ENCODE assay signal across 9 cellular contexts in the genomic region with DNA sequence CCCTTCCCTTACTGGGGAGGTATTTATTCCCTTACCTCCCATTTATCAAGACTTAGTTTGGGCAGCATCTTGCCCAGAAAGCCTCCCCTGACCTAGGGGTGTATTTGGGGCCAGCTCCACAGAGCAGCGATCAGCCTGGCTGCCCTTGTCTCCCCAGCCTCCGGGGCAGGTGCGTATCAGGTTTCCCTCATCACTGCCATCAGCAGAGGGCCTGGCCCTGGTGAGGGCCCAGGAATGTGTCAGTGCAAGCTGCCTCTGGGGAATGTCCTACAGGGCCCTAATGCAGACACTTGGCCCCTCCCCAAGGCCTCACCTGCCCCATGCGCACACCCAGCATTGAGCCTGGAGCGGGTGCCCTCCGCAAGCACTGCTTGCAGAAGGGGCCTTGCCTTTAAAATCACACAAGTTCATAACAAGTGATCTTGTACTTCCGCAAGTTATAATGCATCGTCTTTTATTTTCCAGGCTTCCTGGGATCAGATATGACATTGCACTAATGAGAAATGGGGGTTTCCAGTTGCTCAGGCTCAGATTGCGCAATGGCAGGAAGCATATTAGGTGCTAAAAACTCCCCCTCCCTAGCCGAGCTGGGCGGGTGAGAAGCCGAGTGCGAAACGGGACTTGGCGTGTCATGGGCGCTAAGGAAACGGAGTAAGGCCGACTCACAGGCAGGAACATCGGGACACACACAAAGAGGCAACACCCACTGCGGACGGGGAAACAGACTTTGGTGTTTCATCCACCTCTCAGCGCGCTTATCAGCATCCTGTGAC. TPM values are rescaled to one million over a fixed set of nuclear protein-coding genes. Genes with fewer than 3 reads are reported as not detected.
A peak's percentile ranks its signal among the peaks of the same experiment; 100 is the strongest.
DNase-seq lines count a peak whose midpoint lies in the region; ATAC-seq, FAIRE-seq and TF ChIP-seq lines count a peak whose summit lies in the region.
"Had no signal": no experiment of that assay in that cellular context is flagged by ENCODE, and none has a peak within 500 bp of the region (broad histone marks: within the 10 kb centered on the region; RNA-seq: fewer than 3 reads in every experiment).

No MANE protein-coding gene starts in this region.

- POLR2A ChIA-PET in Caco-2 (lab: Charles Lee) = no interaction called here

- intact Hi-C loops in thyroid gland (cut with DNase I) = no loop called here
- intact Hi-C loops in Caco-2 (cut with micrococcal nuclease; ENCODE audit: unreplicated experiment) = no loop called here

- dilution Hi-C loops in keratinocyte (cut with MboI; ENCODE audit: extremely low pct_ligation_motif_present, low sequenced_read_pairs) = no loop called here

- H3K27me3 Mint-ChIP-seq in Caco-2 (ENCODE audit: insufficient read depth, unreplicated experiment) = no peaks in the 10 kb centered on the region

- peak overlapping the region; percentile 16 for H3K4me2 ChIP-seq in keratinocyte (ENCODE audit: control insufficient read depth, extremely low read depth, insufficient read depth, low read depth, low read length)

- H3K9ac ChIP-seq in keratinocyte (ENCODE audit: control insufficient read depth, extremely low read depth, insufficient read depth, low read length) = peak overlapping the region; percentile 46

- peak; percentile 59 for DNase-seq in activated CD8-positive, alpha-beta memory T cell treated with anti-CD3 and anti-CD28 coated beads for 24 hours
- DNase-seq in activated CD8-positive, alpha-beta memory T cell treated with anti-CD3 and anti-CD28 coated beads, Interleukin-2, amount 50 U/mL, for 4 hours = no peak
- DNase-seq in activated naive CD4-positive, alpha-beta T cell treated with anti-CD3 and anti-CD28 coated beads, Interleukin-2, amount 50 U/mL, for 72 hours (ENCODE audit: low spot score in 2 of 2) = peak in 1 of 2 donors; percentile 57
- DNase-seq in keratinocyte (ENCODE audit: low read depth, low spot score) (no peak), thyroid gland (peak in 1 of 2 donors; percentile 30), T1000 (lab: John Stamatoyannopoulos, UW) (no peak), Caco-2 (no peak)
- DNase-seq: NCI-H1105 had no signal

- H4K20me1 ChIP-seq in keratinocyte (ENCODE audit: control insufficient read depth, extremely low read depth, insufficient read depth, low read length) = no peaks in the 10 kb centered on the region

- peak; percentile 61 for FAIRE-seq in keratinocyte (lab: Jason Lieb, UNC)

- 76 to 82% methylated on average over 22 to 23 of the region's 23 CpGs for WGBS in thyroid gland, 2 donors

- H3K4me3 ChIP-seq in keratinocyte (ENCODE audit: control insufficient read depth in 2 of 3, extremely low read depth in 1 of 3, insufficient read depth in 2 of 3, low read depth in 1 of 3, low read length in 3 of 3) (no peak overlapping the region), thyroid gland (replicated peaks in 1 of 3) (no peak overlapping the region), Caco-2 (ENCODE audit: low read depth, low read length) (no peak overlapping the region)

- H3K4me3 Mint-ChIP-seq in Caco-2 (ENCODE audit: unreplicated experiment) = no peak overlapping the region

- H3K27ac ChIP-seq in keratinocyte (ENCODE audit: control insufficient read depth, insufficient read depth, low read length) (peak overlapping the region; percentile 64), thyroid gland (peak overlapping the region in 2 of 3 donors; percentile 28 to 38)

- no peaks in the 10 kb centered on the region for H3K79me2 ChIP-seq in keratinocyte (ENCODE audit: control insufficient read depth, insufficient read depth, low read length)

- peaks cover 15% of the 10 kb centered on the region for H3K4me1 Mint-ChIP-seq in Caco-2 (ENCODE audit: low read depth, unreplicated experiment)

- no peaks in the 10 kb centered on the region for H3K9me3 Mint-ChIP-seq in activated naive CD4-positive, alpha-beta T cell treated with anti-CD3 and anti-CD28 coated beads, Interleukin-2, amount 50 U/mL, for 72 hours
- H3K9me3 Mint-ChIP-seq in Caco-2 (ENCODE audit: unreplicated experiment) = no peaks in the 10 kb centered on the region

- no peaks in the 10 kb centered on the region for H3K9me1 ChIP-seq in keratinocyte (ENCODE audit: control insufficient read depth, extremely low read depth, insufficient read depth, low read length)

- H2AFZ ChIP-seq in keratinocyte (ENCODE audit: control insufficient read depth, low read length) = peak overlapping the region; percentile 68

- H3K4me1 ChIP-seq in keratinocyte (ENCODE audit: control insufficient read depth, extremely low read depth, insufficient read depth, low read length) = peaks cover 45% of the 10 kb centered on the region
- H3K4me1 ChIP-seq in thyroid gland = peaks cover 11 to 25% of the 10 kb centered on the region in 2 donors
- H3K4me1 ChIP-seq in Caco-2 = peaks cover 19% of the 10 kb centered on the region

- H3K27me3 ChIP-seq in keratinocyte (ENCODE audit: control insufficient read depth, extremely low read depth, insufficient read depth, low read length) (no peaks in the 10 kb centered on the region), thyroid gland (no peaks in the 10 kb centered on the region), Caco-2 (replicated peaks; ENCODE audit: control insufficient read depth, insufficient read depth, low read length) (no peaks in the 10 kb centered on the region)

- TF ChIP-seq CTCF in keratinocyte (optimal IDR thresholded peaks at IDR 0.05 in 1 of 3, IDR thresholded peaks at IDR 0.05 in 1 of 3, conservative IDR thresholded peaks at IDR 0.05 in 1 of 3; ENCODE audit: extremely low read depth in 1 of 3, insufficient read depth in 2 of 3, low read length in 3 of 3) (no peak), thyroid gland (IDR thresholded peaks at IDR 0.05) (no peak), Caco-2 (IDR thresholded peaks at IDR 0.05; ENCODE audit: insufficient read depth in 1 of 2, low read depth in 1 of 2, low read length in 1 of 2, severe bottlenecking in 1 of 2, unreplicated experiment in 1 of 2) (no peak)

- no peaks in the 10 kb centered on the region for H3K9me3 ChIP-seq in keratinocyte (ENCODE audit: control insufficient read depth, low read depth, low read length)
- no peaks in the 10 kb centered on the region for H3K9me3 ChIP-seq in thyroid gland
- no peaks in the 10 kb centered on the region for H3K9me3 ChIP-seq in Caco-2

- peaks cover 0 to 16% of the 10 kb centered on the region in 2 donors for H3K36me3 Mint-ChIP-seq in activated naive CD4-positive, alpha-beta T cell treated with anti-CD3 and anti-CD28 coated beads, Interleukin-2, amount 50 U/mL, for 72 hours
- H3K36me3 Mint-ChIP-seq in Caco-2 (ENCODE audit: insufficient read depth, unreplicated experiment) = peaks cover 5% of the 10 kb centered on the region

- no TSS peak for BruUV-seq in Caco-2 (replicated peaks; lab: Mats Ljungman, UMichigan)

- H3K27ac Mint-ChIP-seq in activated naive CD4-positive, alpha-beta T cell treated with anti-CD3 and anti-CD28 coated beads, Interleukin-2, amount 50 U/mL, for 72 hours = peak overlapping the region; percentile 59 to 75
- no peak overlapping the region for H3K27ac Mint-ChIP-seq in Caco-2 (ENCODE audit: unreplicated experiment)

- peak in 1 of 2 donors; percentile 9 for ATAC-seq in activated naive CD4-positive, alpha-beta T cell treated with anti-CD3 and anti-CD28 coated beads, Interleukin-2, amount 50 U/mL, for 72 hours
- ATAC-seq in GM21447 (IDR thresholded peaks at IDR 0.05; ENCODE audit: unreplicated experiment) = no peak

- TF ChIP-seq POLR2A in thyroid gland (IDR thresholded peaks at IDR 0.05) = no peak

- CTCF ChIA-PET in Caco-2 (lab: Charles Lee) = interaction anchor here (0.6 kb wide), 1 partner anchor 53 kb away, joined by 3 read pairs; no protein-coding TSS in a partner anchor

- H3K36me3 ChIP-seq in keratinocyte (ENCODE audit: control insufficient read depth in 2 of 2, extremely low read depth in 1 of 2, insufficient read depth in 2 of 2, low read length in 2 of 2) (no peaks in the 10 kb centered on the region), thyroid gland (no peaks in the 10 kb centered on the region), Caco-2 (ENCODE audit: control insufficient read depth, insufficient read depth, low read length) (no peaks in the 10 kb centered on the region)

RNA-seq across cellular contexts. Expression of a gene that starts 25.4 kb away (rescaled TPM):
- total RNA-seq in activated naive CD4-positive, alpha-beta T cell treated with anti-CD3 and anti-CD28 coated beads, Interleukin-2, amount 50 U/mL, for 72 hours = 10 to 100 TPM; 10.2 to 41.9 TPM
- 4.1 to 12.9 TPM (median 7.6 TPM) in 3 replicates for polyA plus RNA-seq in keratinocyte
- 3.3 TPM for polyA plus RNA-seq in keratinocyte (2011; ENCODE audit: low read depth)
- 6.7 and 7.2 TPM in 2 replicates for polyA plus RNA-seq in keratinocyte (2011; cell fraction: cytosol; rRNA removed)
- polyA plus RNA-seq in keratinocyte (2011; cell fraction: nucleus; rRNA removed) = 20.4 and 21.5 TPM in 2 replicates
- 3.9 and 12.0 TPM in 2 replicates for polyA plus RNA-seq in keratinocyte (2012; ENCODE audit: low replicate concordance)
- polyA minus RNA-seq in keratinocyte = 10.6 to 15.9 TPM (median 14.2 TPM) in 3 replicates
- polyA minus RNA-seq in keratinocyte (2011; cell fraction: cytosol; rRNA and poly(A)+ RNA removed) = 7.1 TPM
- polyA minus RNA-seq in keratinocyte (2011; cell fraction: nucleus; rRNA and poly(A)+ RNA removed) = 15.4 and 27.9 TPM in 2 replicates
- total RNA-seq in thyroid gland (10 to 100 TPM; 12.3 to 33.3 (median 26.2) TPM), Caco-2 (2022) (27.3 and 27.6 TPM in 2 replicates)
